ENCODE assay signal across 14 cellular contexts in the genomic region with DNA sequence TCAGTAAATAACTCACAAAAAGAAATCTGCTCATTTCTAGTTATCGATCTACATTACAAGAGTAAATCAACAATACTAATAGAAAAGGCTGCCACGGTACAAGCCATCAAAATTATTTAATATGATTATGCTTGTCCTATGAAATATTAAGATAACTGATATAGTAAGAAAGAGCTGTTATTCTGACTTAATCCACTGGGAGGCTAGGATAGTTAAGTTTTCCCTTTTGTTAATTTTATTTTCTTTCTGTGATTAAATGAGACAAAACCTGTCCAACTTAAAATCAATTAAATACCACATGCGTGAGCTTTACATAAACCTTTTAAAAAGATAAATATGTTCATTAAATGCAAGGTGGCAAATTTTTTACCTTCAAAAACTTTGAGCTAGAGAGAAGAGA.
DNase-seq lines count a peak whose midpoint lies in the region; TF ChIP-seq lines count a peak whose summit lies in the region.
"Had no signal": no experiment of that assay in that cellular context is flagged by ENCODE, and none has a peak within 500 bp of the region (broad histone marks: within the 10 kb centered on the region; RNA-seq: fewer than 3 reads in every experiment).

No MANE protein-coding gene starts in this region.

- 100% methylated on average over 1 of the region's 3 CpGs; no CpG with 5 or more reads in 1 of the 2 experiments for WGBS in endodermal cell (ENCODE audit: insufficient coverage in 1 of 2, insufficient read length in 1 of 2), 2 experiments
- WGBS in transverse colon (ENCODE audit: low coverage in 1 of 2), 2 donors, result 95 to 97% methylated on average over 3 of the region's 3 CpGs

- no peak overlapping the region for H3K27ac ChIP-seq in OCI-LY7 (ENCODE audit: low read depth, low read length, poor library complexity, severe bottlenecking)
- H3K27ac ChIP-seq in endodermal cell (ENCODE audit: low read depth, low read length), result no peak overlapping the region
- H3K27ac ChIP-seq in transverse colon, result no peak overlapping the region

- H3K4me3 Mint-ChIP-seq in activated T-cell treated with anti-CD3 and anti-CD28 coated beads, Interleukin-2, amount 50 U/mL, for 24 hours, result no peak overlapping the region
- no peak overlapping the region for H3K4me3 Mint-ChIP-seq in endodermal cell
- H3K4me3 Mint-ChIP-seq: nephron had no signal

- POLR2A ChIA-PET in OCI-LY7 (lab: Charles Lee), result interaction anchor here (0.7 to 1.3 kb wide), 4 partner anchors 10 to 58 kb away, joined by 3 to 4 read pairs (median 3); no protein-coding TSS in a partner anchor

- no peaks in the 10 kb centered on the region for H4K20me1 ChIP-seq in OCI-LY7 (ENCODE audit: insufficient read depth, low read length)

- H3K9me2 ChIP-seq in OCI-LY7 (ENCODE audit: insufficient read depth, low read length), result no peaks in the 10 kb centered on the region

- H3K4me3 ChIP-seq in OCI-LY7 (ENCODE audit: low read depth, low read length, poor library complexity, severe bottlenecking), result no peak overlapping the region
- H3K4me3 ChIP-seq in endodermal cell (ENCODE audit: low read length), result no peak overlapping the region
- no peak overlapping the region for H3K4me3 ChIP-seq in transverse colon

- H3K4me2 ChIP-seq in OCI-LY7 (ENCODE audit: low read length), result no peak overlapping the region

- DNase-seq in activated T-cell treated with anti-CD3 and anti-CD28 coated beads, Interleukin-2, amount 50 U/mL, for 24 hours, result no peak
- DNase-seq in activated T-cell treated with anti-CD3 and anti-CD28 coated beads, Interleukin-2, amount 50 U/mL, for 1 hour, result no peak
- DNase-seq in OCI-LY7 (ENCODE audit: low spot score), result no peak
- DNase-seq in endodermal cell, result no peak
- no peak for DNase-seq in transverse colon
- no peak for DNase-seq in NCI-H510A (lab: John Stamatoyannopoulos, UW)
- DNase-seq in NCI-H1694 (lab: John Stamatoyannopoulos, UW), result no peak
- DNase-seq in NCI-H1105 (lab: John Stamatoyannopoulos, UW), result no peak
- DNase-seq: activated gamma-delta T cell, Karpas-422, NCI-H187 treated with DMSO at 0.1 percent for 48 hours, NCI-H524 had no signal

- H3K79me2 ChIP-seq in OCI-LY7 (ENCODE audit: insufficient read depth, low read depth, low read length), result no peaks in the 10 kb centered on the region

- H3K9me3 ChIP-seq in OCI-LY7 (ENCODE audit: low read length) (no peaks in the 10 kb centered on the region), endodermal cell (ENCODE audit: control insufficient read depth, low read length) (no peaks in the 10 kb centered on the region), transverse colon (peaks cover 0 to 4% of the 10 kb centered on the region in 2 donors)

- no TSS peak for BruUV-seq in OCI-LY7 (replicated peaks; lab: Mats Ljungman, UMichigan)

- H3K4me1 Mint-ChIP-seq in activated T-cell treated with anti-CD3 and anti-CD28 coated beads, Interleukin-2, amount 50 U/mL, for 24 hours (ENCODE audit: low read depth), result peaks cover 65% of the 10 kb centered on the region
- no peaks in the 10 kb centered on the region for H3K4me1 Mint-ChIP-seq in endodermal cell
- H3K4me1 Mint-ChIP-seq: nephron had no signal

- peaks cover 46% of the 10 kb centered on the region for H3K36me3 Mint-ChIP-seq in activated T-cell treated with anti-CD3 and anti-CD28 coated beads, Interleukin-2, amount 50 U/mL, for 24 hours (ENCODE audit: low read depth)
- peaks cover 27% of the 10 kb centered on the region for H3K36me3 Mint-ChIP-seq in endodermal cell (ENCODE audit: low read depth)

- H3K9ac ChIP-seq in endodermal cell (ENCODE audit: extremely low read depth, low read length, poor library complexity, severe bottlenecking), result no peak overlapping the region

- peaks cover 11% of the 10 kb centered on the region for H3K9me3 Mint-ChIP-seq in activated T-cell treated with anti-CD3 and anti-CD28 coated beads, Interleukin-2, amount 50 U/mL, for 24 hours
- H3K9me3 Mint-ChIP-seq in endodermal cell, result peaks cover 2% of the 10 kb centered on the region

- intact Hi-C loops in OCI-LY7 (cut with micrococcal nuclease; ENCODE audit: unreplicated experiment), result no loop called here
- intact Hi-C loops in transverse colon (cut with DNase I; ENCODE audit: low total_unique reads), result no loop called here

- peaks cover 18% of the 10 kb centered on the region for H3K4me1 ChIP-seq in OCI-LY7 (ENCODE audit: insufficient read depth, low read length, poor library complexity, severe bottlenecking)
- H3K4me1 ChIP-seq in endodermal cell (ENCODE audit: control insufficient read depth, insufficient read depth, low read length), result no peaks in the 10 kb centered on the region
- H3K4me1 ChIP-seq in transverse colon, result no peaks in the 10 kb centered on the region

- CTCF ChIA-PET in OCI-LY7 (lab: Charles Lee; ENCODE audit: unreplicated experiment), result no interaction called here

- TF ChIP-seq EP300 in transverse colon (IDR thresholded peaks at IDR 0.05; ENCODE audit: low read depth), result no peak

- TF ChIP-seq POLR2A in transverse colon (IDR thresholded peaks at IDR 0.05), result no peak

- no peak overlapping the region for H2AFZ ChIP-seq in OCI-LY7 (ENCODE audit: low read length)

- H3K27ac Mint-ChIP-seq in activated T-cell treated with anti-CD3 and anti-CD28 coated beads, Interleukin-2, amount 50 U/mL, for 24 hours, result peak overlapping the region; percentile 98
- no peak overlapping the region for H3K27ac Mint-ChIP-seq in endodermal cell
- H3K27ac Mint-ChIP-seq: nephron had no signal

- in situ Hi-C loops in transverse colon (cut with MboI; ENCODE audit: low pct_ligation_motif_present in 1 of 4, low pct_unique_long_range_greater_than_20kb in 1 of 4, low sequenced_read_pairs in 3 of 4), result no loop called here

- peak; percentile 45 for TF ChIP-seq CTCF in OCI-LY7 (conservative IDR thresholded peaks at IDR 0.05; ENCODE audit: low read length)
- TF ChIP-seq CTCF in endodermal cell (conservative IDR thresholded peaks at IDR 0.05), result peak; percentile 48
- TF ChIP-seq CTCF in transverse colon (IDR thresholded peaks at IDR 0.05), result peak in 3 of 5 experiments; percentile 6 to 16 (median 11)

- no peaks in the 10 kb centered on the region for H3K27me3 Mint-ChIP-seq in activated T-cell treated with anti-CD3 and anti-CD28 coated beads, Interleukin-2, amount 50 U/mL, for 24 hours
- H3K27me3 Mint-ChIP-seq in endodermal cell (ENCODE audit: insufficient read depth), result no peaks in the 10 kb centered on the region
- H3K27me3 Mint-ChIP-seq: stimulated activated naive CD8-positive, alpha-beta T cell treated with anti-CD3 and anti-CD28 coated beads, Interleukin-15, Interleukin-2, amounts not matched to agents 100 ng/mL and 50 ng/mL, for 24 hours had no signal

- H3K36me3 ChIP-seq in OCI-LY7 (ENCODE audit: insufficient read depth, low read length) (peaks cover 17% of the 10 kb centered on the region; the same call in 1 of the 2 replicates), endodermal cell (ENCODE audit: control insufficient read depth, insufficient read depth, low read length) (peaks cover 12% of the 10 kb centered on the region), transverse colon (no peaks in the 10 kb centered on the region)

- H3K27me3 ChIP-seq in endodermal cell (ENCODE audit: control insufficient read depth, insufficient read depth, low read length, poor library complexity, severe bottlenecking), result no peaks in the 10 kb centered on the region
- H3K27me3 ChIP-seq in transverse colon, result no peaks in the 10 kb centered on the region
